21 cellular contexts compared by ENCODE assay signal in genomic region chr3:38590521-38590920, GRCh38. TPM values are rescaled to one million over a fixed set of nuclear protein-coding genes. Genes with fewer than 3 reads are reported as not detected.
"Had no signal": no experiment of that assay in that cellular context is flagged by ENCODE, and none has a peak within 500 bp of the region (broad histone marks: within the 10 kb centered on the region; RNA-seq: fewer than 3 reads in every experiment).

No MANE protein-coding gene starts in this region.

- DNase-seq: activated CD4-positive, alpha-beta T cell treated with anti-CD3 and anti-CD28 coated beads, Interleukin-2, amount 50 U/mL, for 1 hour; activated naive CD8-positive, alpha-beta T cell treated with anti-CD3 and anti-CD28 coated beads, Interleukin-2, amount 10 ng/mL, durations not matched to agents 7 days and 5 days; amygdala; dermis blood vessel endothelial cell; effector memory CD8-positive, alpha-beta T cell; foreskin melanocyte; glutamatergic neuron; hypothalamus; left lung; occipital lobe; retina; stimulated activated CD4-positive, alpha-beta T cell treated with anti-CD3 and anti-CD28 coated beads, Interleukin-12 subunit alpha, Interleukin-12 subunit beta, amount 100 ng/mL, for 4 hours; stimulated activated CD4-positive, alpha-beta T cell treated with anti-CD3 and anti-CD28 coated beads, Interleukin-1b, Interleukin-23, amount 100 ng/mL, for 48 hours; stimulated activated CD8-positive, alpha-beta memory T cell treated with anti-CD3 and anti-CD28 coated beads, Interleukin-4, amount 100 ng/mL, for 48 hours; stimulated activated naive CD4-positive, alpha-beta T cell; T-helper 1 cell; T1000; thyroid gland; uterus had no signal

- ATAC-seq: activated CD4-positive, CD25-positive, alpha-beta regulatory T cell treated with anti-CD3 and anti-CD28 coated beads, Interleukin-2, amount 50 U/mL, for 24 hours; effector memory CD8-positive, alpha-beta T cell; left lung had no signal

- H3K4me3 Mint-ChIP-seq: activated naive CD8-positive, alpha-beta T cell treated with anti-CD3 and anti-CD28 coated beads, Interleukin-2, amount 10 ng/mL, durations not matched to agents 7 days and 5 days; effector memory CD8-positive, alpha-beta T cell had no signal

- H3K4me1 Mint-ChIP-seq: activated naive CD8-positive, alpha-beta T cell treated with anti-CD3 and anti-CD28 coated beads, Interleukin-2, amount 10 ng/mL, durations not matched to agents 7 days and 5 days had no signal

- H3K9me3 Mint-ChIP-seq: activated naive CD8-positive, alpha-beta T cell treated with anti-CD3 and anti-CD28 coated beads, Interleukin-2, amount 10 ng/mL, durations not matched to agents 7 days and 5 days; effector memory CD8-positive, alpha-beta T cell had no signal

- H3K36me3 Mint-ChIP-seq: activated naive CD8-positive, alpha-beta T cell treated with anti-CD3 and anti-CD28 coated beads, Interleukin-2, amount 10 ng/mL, durations not matched to agents 7 days and 5 days had no signal

- H3K27ac Mint-ChIP-seq: activated naive CD8-positive, alpha-beta T cell treated with anti-CD3 and anti-CD28 coated beads, Interleukin-2, amount 10 ng/mL, durations not matched to agents 7 days and 5 days; effector memory CD8-positive, alpha-beta T cell had no signal

RNA-seq across cellular contexts. Expression of gene SCN5A, which starts 59.0 kb away (rescaled TPM):
- total RNA-seq: mononuclear cell had no signal
